Comparison of ENCODE assay signal across 1 cellular context in genomic region chr12:2360630-2361170, GRCh38.
TF ChIP-seq lines count a peak whose summit lies in the region.

No MANE protein-coding gene starts in this region.

TF ChIP-seq in SK-N-SH, 30 proteins besides CTCF, POLR2A, EP300 and RAD21 (continued from another document):
- TF ChIP-seq ZBTB33 (IDR thresholded peaks at IDR 0.05; ENCODE audit: borderline replicate concordance, low read depth) (no peak), GABPA (IDR thresholded peaks at IDR 0.05; ENCODE audit: low read depth) (no peak), SIN3A (IDR thresholded peaks at IDR 0.05; ENCODE audit: borderline replicate concordance, low read depth, low read length) (no peak), RXRA (IDR thresholded peaks at IDR 0.05; ENCODE audit: borderline replicate concordance, low read depth) (no peak), USF1 (IDR thresholded peaks at IDR 0.05; ENCODE audit: borderline replicate concordance, low read depth) (no peak), EZH2phosphoT487 (IDR thresholded peaks at IDR 0.05; ENCODE audit: borderline replicate concordance, low read depth) (no peak), FOXJ3 (CRISPR knock-in tag; IDR thresholded peaks at IDR 0.05) (no peak), PBX3 (IDR thresholded peaks at IDR 0.05) (no peak)
